ENCODE assay signal across 8 cellular contexts in the genomic region with DNA sequence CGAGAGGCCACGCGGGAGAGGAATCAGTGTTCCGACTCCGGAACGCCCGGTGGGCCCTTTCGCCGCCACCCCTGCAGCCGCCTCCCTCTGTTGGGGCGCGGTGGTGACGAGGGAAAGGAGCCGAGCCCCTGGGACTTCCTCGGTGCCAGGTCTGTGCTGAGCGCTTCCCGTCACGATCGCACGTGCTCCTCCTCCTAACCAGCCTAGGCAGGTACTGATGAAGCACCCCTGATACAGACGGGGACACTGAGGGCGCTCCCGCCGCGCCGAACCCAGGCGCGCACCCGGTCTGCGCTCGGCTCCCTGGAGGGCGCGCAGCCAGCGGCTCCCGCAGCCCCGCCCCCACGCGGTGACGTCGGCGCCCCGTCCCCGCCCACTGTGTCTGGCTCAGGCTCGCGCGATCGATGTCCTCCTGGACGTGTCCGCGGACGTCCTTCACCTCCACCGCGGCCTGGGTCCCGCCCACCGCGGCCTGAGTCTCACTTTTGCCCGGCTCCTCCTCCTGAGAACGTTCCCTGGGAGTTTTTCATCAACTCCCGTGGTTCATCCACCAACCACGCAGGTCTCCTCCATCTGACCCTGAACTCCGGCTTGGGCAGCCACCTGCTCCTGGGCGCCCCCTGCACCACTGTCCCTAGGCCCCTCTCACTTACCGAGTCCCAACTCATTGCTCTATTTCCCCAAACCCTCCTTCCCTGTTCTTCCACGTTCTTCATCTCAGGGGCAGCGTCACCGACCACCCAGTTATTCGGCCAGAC. TPM values are rescaled to one million over a fixed set of nuclear protein-coding genes. Genes with fewer than 3 reads are reported as not detected.
DNase-seq lines count a peak whose midpoint lies in the region; ATAC-seq and TF ChIP-seq lines count a peak whose summit lies in the region.

No MANE protein-coding gene starts in this region.

- 8 to 27% methylated on average over 4 to 19 of the region's 67 CpGs for WGBS in gastroesophageal sphincter (ENCODE audit: low coverage in 1 of 2), 2 donors

- H3K36me3 ChIP-seq in Peyer's patch, result no peaks in the 10 kb centered on the region
- H3K36me3 ChIP-seq in gastroesophageal sphincter, result no peaks in the 10 kb centered on the region
- no peaks in the 10 kb centered on the region for H3K36me3 ChIP-seq in neutrophil

- H3K4me1 ChIP-seq in Peyer's patch (peaks cover 0 to 7% (median 0%) of the 10 kb centered on the region in 4 donors), gastroesophageal sphincter (peaks cover 0 to 14% (median 5%) of the 10 kb centered on the region in 3 donors), neutrophil (ENCODE audit: control insufficient read depth in 1 of 2, insufficient read depth in 1 of 2, low read depth in 1 of 2, low read length in 1 of 2) (peaks cover 4 to 5% of the 10 kb centered on the region in 2 experiments)

- TF ChIP-seq CTCF in AG09309 (IDR thresholded peaks at IDR 0.05; ENCODE audit: control insufficient read depth, insufficient read depth, low read depth, low read length, missing control alignments) (no peak), Peyer's patch (IDR thresholded peaks at IDR 0.05) (no peak), gastroesophageal sphincter (IDR thresholded peaks at IDR 0.05) (no peak), neutrophil (IDR thresholded peaks at IDR 0.05) (no peak)

- TF ChIP-seq EP300 in gastroesophageal sphincter (IDR thresholded peaks at IDR 0.05), result no peak

- H3K4me3 ChIP-seq in AG09309 (ENCODE audit: control insufficient read depth, low read depth, low read length), result peak overlapping the region; percentile 53
- peak overlapping the region; percentile 38 to 77 (median 57) for H3K4me3 ChIP-seq in Peyer's patch
- peak overlapping the region; percentile 12 to 49 for H3K4me3 ChIP-seq in gastroesophageal sphincter
- H3K4me3 ChIP-seq in neutrophil (ENCODE audit: low read depth in 1 of 2, low read length in 1 of 2), result peak overlapping the region; percentile 31 to 45

- ATAC-seq in GM19023 (IDR thresholded peaks at IDR 0.05; ENCODE audit: unreplicated experiment), result peak; percentile 81
- ATAC-seq in HG03520 (IDR thresholded peaks at IDR 0.05; ENCODE audit: unreplicated experiment), result peak; percentile 48
- ATAC-seq in gastroesophageal sphincter, result peak; percentile 90

- TF ChIP-seq POLR2A in Peyer's patch (IDR thresholded peaks at IDR 0.05) (peak; percentile 72 to 73), gastroesophageal sphincter (IDR thresholded peaks at IDR 0.05) (no peak)

- DNase-seq in AG09309 (ENCODE audit: low read depth) (no peak), Peyer's patch (peak; percentile 66 to 91 (median 89)), superior temporal gyrus (ENCODE audit: extremely low spot score) (peak; percentile 34)
- DNase-seq in activated effector memory CD4-positive, alpha-beta T cell treated with Interleukin-2 at 50 U/mL for 16 hours, result peak; percentile 48

- H3K27ac ChIP-seq in Peyer's patch (peak overlapping the region; percentile 45 to 67 (median 52)), gastroesophageal sphincter (peak overlapping the region in 1 of 4 donors; percentile 39), neutrophil (no peak overlapping the region)

- no peaks in the 10 kb centered on the region for H3K9me3 ChIP-seq in Peyer's patch
- no peaks in the 10 kb centered on the region for H3K9me3 ChIP-seq in gastroesophageal sphincter
- no peaks in the 10 kb centered on the region for H3K9me3 ChIP-seq in neutrophil

- H3K27me3 ChIP-seq in Peyer's patch (no peaks in the 10 kb centered on the region), gastroesophageal sphincter (peaks cover 78% of the 10 kb centered on the region), neutrophil (peaks cover 73% of the 10 kb centered on the region)

RNA-seq across cellular contexts. Expression of gene KLK15, which starts 2.6 kb away (rescaled TPM):
- not detected for total RNA-seq in Peyer's patch
- total RNA-seq in gastroesophageal sphincter, result not detected

RNA-seq across cellular contexts. Expression of gene KLK1, which starts 12.4 kb away (rescaled TPM):
- total RNA-seq in Peyer's patch, result 10 to 100 TPM; 24.5 to 60.2 (median 47.3) TPM
- not detected for total RNA-seq in gastroesophageal sphincter

RNA-seq across cellular contexts. Expression of gene KLK3, which starts 18.8 kb away (rescaled TPM):
- total RNA-seq in Peyer's patch, result 1 to 10 TPM in 3 of 4 donors, not detected in 1; 1.2 to 2.4 (median 1.9) TPM
- not detected for total RNA-seq in gastroesophageal sphincter

RNA-seq across cellular contexts. Expression of gene KLK2, which starts 37.3 kb away (rescaled TPM):
- total RNA-seq in Peyer's patch (not detected), gastroesophageal sphincter (not detected)

RNA-seq across cellular contexts. Expression of gene ACP4, which starts 45.7 kb away (rescaled TPM):
- total RNA-seq in Peyer's patch (not detected), gastroesophageal sphincter (not detected)

Comparison
In these comparisons a context has a peak if more than half of its experiments do, and no peak if none do; other contexts are left out.
1. POLR2A ChIP-seq: peak in Peyer's patch (2 of 2); none in gastroesophageal sphincter (0 of 2).
2. RNA of gene KLK1, which starts 12.4 kb away (total RNA-seq): 24.5 to 60.2 TPM in Peyer's patch; not detected in gastroesophageal sphincter; every median in the first group is over 10 times any median in the second.
3. Peak in every context shown above with its lines, with median percentiles within 50 percentile points of each other: H3K4me3 ChIP-seq and ATAC-seq.